ENCODE assay signal across 20 cellular contexts in genomic region chr12:116395381-116395780, GRCh38.
"Had no signal": no experiment of that assay in that cellular context is flagged by ENCODE, and none has a peak within 500 bp of the region (broad histone marks: within the 10 kb centered on the region; RNA-seq: fewer than 3 reads in every experiment).

No MANE protein-coding gene starts in this region.

- H3K4me1 ChIP-seq: parathyroid adenoma had no signal

- H3K27me3 ChIP-seq: adrenal gland, ascending aorta, brain microvascular endothelial cell, gastroesophageal sphincter, tibial artery had no signal

- H2AFZ ChIP-seq: parathyroid adenoma had no signal

- ATAC-seq: esophagus mucosa; gastroesophageal sphincter; natural killer cell treated with Interleukin-12 subunit alpha and Interleukin-12 subunit beta and Interleukin-15 and Interleukin-18, amount 100 ng/mL, for 72 hours; right cardiac atrium; stimulated activated naive CD8-positive, alpha-beta T cell treated with anti-CD3 and anti-CD28 coated beads, Interleukin-15, Interleukin-2, amounts not matched to agents 100 U/mL and 50 U/mL, for 24 hours had no signal

- H3K9ac ChIP-seq: parathyroid adenoma had no signal

- H3K4me3 ChIP-seq: adrenal gland, ascending aorta, gastroesophageal sphincter, tibial artery had no signal

- H3K36me3 ChIP-seq: adrenal gland, ascending aorta, brain microvascular endothelial cell, gastroesophageal sphincter, tibial artery had no signal

- DNase-seq: activated gamma-delta T cell treated with Interleukin-2 at 50 U/mL for 16 hours; activated T-cell treated with anti-CD3 and anti-CD28 coated beads, Interleukin-2, amount 50 U/mL, for 1 hour; adrenal gland; brain microvascular endothelial cell; caudate nucleus; effector memory CD4-positive, alpha-beta T cell; head of caudate nucleus; hypothalamus; right cardiac atrium; stimulated activated CD4-positive, alpha-beta T cell treated with anti-CD3 and anti-CD28 coated beads, Interleukin-4, amount 100 ng/mL, for 4 hours; stimulated activated naive CD8-positive, alpha-beta T cell treated with anti-CD3 and anti-CD28 coated beads, Interleukin-15, Interleukin-2, amounts not matched to agents 100 U/mL and 50 U/mL, for 24 hours; substantia nigra; tibial artery had no signal

- H3K27me3 Mint-ChIP-seq: activated naive CD4-positive, alpha-beta T cell treated with anti-CD3 and anti-CD28 coated beads, Interleukin-2, amount 50 U/mL, for 24 hours had no signal

- H3K4me3 Mint-ChIP-seq: activated naive CD4-positive, alpha-beta T cell treated with anti-CD3 and anti-CD28 coated beads, Interleukin-2, amount 50 U/mL, for 24 hours; dendritic cell treated with granulocyte-macrophage colony-stimulating factor and Interleukin-4, amounts not matched to agents 40 ng/mL and 50 ng/mL, for 4 days; natural killer cell treated with Interleukin-12 subunit alpha and Interleukin-12 subunit beta and Interleukin-15 and Interleukin-18, amount 100 ng/mL, for 72 hours had no signal

- H3K9me3 Mint-ChIP-seq: natural killer cell treated with Interleukin-12 subunit alpha and Interleukin-12 subunit beta and Interleukin-15 and Interleukin-18, amount 100 ng/mL, for 72 hours had no signal

- H3K27ac Mint-ChIP-seq: activated naive CD4-positive, alpha-beta T cell treated with anti-CD3 and anti-CD28 coated beads, Interleukin-2, amount 50 U/mL, for 24 hours; dendritic cell treated with granulocyte-macrophage colony-stimulating factor and Interleukin-4, amounts not matched to agents 40 ng/mL and 50 ng/mL, for 4 days; natural killer cell treated with Interleukin-12 subunit alpha and Interleukin-12 subunit beta and Interleukin-15 and Interleukin-18, amount 100 ng/mL, for 72 hours had no signal

- H3K27ac ChIP-seq: adrenal gland, ascending aorta, brain microvascular endothelial cell, gastroesophageal sphincter, parathyroid adenoma, tibial artery had no signal
